ENCODE assay signal across 27 cellular contexts in the genomic region with DNA sequence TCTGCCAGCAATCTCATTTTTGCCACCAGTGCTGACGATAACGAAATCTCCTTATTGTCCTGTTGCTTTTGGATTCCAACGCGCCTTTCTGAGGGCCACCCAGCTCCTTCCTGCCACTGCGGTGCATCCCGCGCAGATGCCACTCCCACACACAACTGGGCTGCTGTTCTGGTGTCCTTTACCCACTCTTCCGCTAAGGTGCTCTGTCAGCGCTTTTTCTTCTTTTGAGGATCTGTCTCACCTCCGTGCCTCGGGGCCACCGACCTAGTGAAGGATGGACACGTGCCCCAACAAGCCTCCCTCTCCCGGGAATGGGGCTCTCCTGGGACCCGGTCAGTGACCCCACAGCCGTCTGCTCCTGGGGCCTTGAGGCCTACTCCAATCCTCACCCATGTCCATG.
DNase-seq lines count a peak whose midpoint lies in the region; ATAC-seq, FAIRE-seq and TF ChIP-seq lines count a peak whose summit lies in the region.
"Had no signal": no experiment of that assay in that cellular context is flagged by ENCODE, and none has a peak within 500 bp of the region (broad histone marks: within the 10 kb centered on the region; RNA-seq: fewer than 3 reads in every experiment).

No MANE protein-coding gene starts in this region.

- in situ Hi-C loops in IMR-90 (cut with MboI; ENCODE audit: low sequenced_read_pairs), result no loop called here

- dilution Hi-C loops in IMR-90 (cut with HindIII; ENCODE audit: low sequenced_read_pairs, unreplicated experiment), result no loop called here

- H3K4me1 Mint-ChIP-seq in activated CD4-positive, alpha-beta T cell treated with anti-CD3 and anti-CD28 coated beads, Interleukin-2, amount 10 ng/mL, durations not matched to agents 24 days and 14 days, result no peaks in the 10 kb centered on the region
- H3K4me1 Mint-ChIP-seq: CD14-positive monocyte; CD4-positive, alpha-beta memory T cell; CD4-positive, CD25-positive, alpha-beta regulatory T cell; CD8-positive, alpha-beta memory T cell had no signal

- H3K4me3 ChIP-seq in A549 (no peak overlapping the region), IMR-90 (ENCODE audit: insufficient read depth, low read depth, low read length) (no peak overlapping the region), smooth muscle cell (no peak overlapping the region), Peyer's patch (no peak overlapping the region)
- H3K4me3 ChIP-seq: BLaER1, GM12878 had no signal

- H2BK20ac ChIP-seq in IMR-90 (ENCODE audit: low read depth, low read length), result no peak overlapping the region

- H3K9me3 ChIP-seq in A549 (no peaks in the 10 kb centered on the region), IMR-90 (ENCODE audit: control insufficient read depth, insufficient read depth, low read length) (peaks cover 29% of the 10 kb centered on the region), smooth muscle cell (replicated peaks; ENCODE audit: low read depth) (no peaks in the 10 kb centered on the region), Peyer's patch (no peaks in the 10 kb centered on the region)
- H3K9me3 ChIP-seq: BE2C, BLaER1 had no signal

- H3K27ac ChIP-seq in A549 (no peak overlapping the region), IMR-90 (ENCODE audit: insufficient read depth, low read length) (no peak overlapping the region), smooth muscle cell (ENCODE audit: low read depth) (no peak overlapping the region), Peyer's patch (no peak overlapping the region)
- H3K27ac ChIP-seq: 22Rv1, BLaER1 had no signal

- BruUV-seq in IMR-90 (replicated peaks; lab: Mats Ljungman, UMichigan), result no TSS peak

- no peaks in the 10 kb centered on the region for H3K79me1 ChIP-seq in IMR-90 (ENCODE audit: low read depth in 1 of 2, low read length in 2 of 2)

- no peak overlapping the region for H3K4ac ChIP-seq in IMR-90 (ENCODE audit: low read depth, low read length)

- H3K4me2 ChIP-seq in A549, result no peak overlapping the region
- H3K4me2 ChIP-seq in IMR-90 (ENCODE audit: low read depth, low read length), result no peak overlapping the region
- peak overlapping the region; percentile 25 for H3K4me2 ChIP-seq in smooth muscle cell
- H3K4me2 ChIP-seq: BLaER1 had no signal

- H3K36me3 ChIP-seq in IMR-90 (ENCODE audit: control insufficient read depth, insufficient read depth, low read length) (no peaks in the 10 kb centered on the region), smooth muscle cell (ENCODE audit: low read depth) (no peaks in the 10 kb centered on the region), Peyer's patch (no peaks in the 10 kb centered on the region)
- H3K36me3 ChIP-seq: BE2C, BLaER1 had no signal

- no peak for FAIRE-seq in A549 (lab: Jason Lieb, UNC)
- FAIRE-seq: GM12878, GM12892, GM18507 had no signal

- H4K8ac ChIP-seq in IMR-90 (ENCODE audit: low read depth in 2 of 2, low read length in 2 of 2), result no peak overlapping the region

- no peaks in the 10 kb centered on the region for H3K9me1 ChIP-seq in IMR-90 (ENCODE audit: insufficient read depth, low read length)

- no peaks in the 10 kb centered on the region for H4K20me1 ChIP-seq in IMR-90 (ENCODE audit: insufficient read depth, low read length)
- H4K20me1 ChIP-seq in smooth muscle cell (ENCODE audit: low read depth), result no peaks in the 10 kb centered on the region
- H4K20me1 ChIP-seq: BLaER1 had no signal

- H2BK5ac ChIP-seq in IMR-90 (ENCODE audit: low read depth, low read length, poor library complexity, severe bottlenecking), result no peak overlapping the region

- no peak overlapping the region for H3K4me3 Mint-ChIP-seq in activated CD4-positive, alpha-beta T cell treated with anti-CD3 and anti-CD28 coated beads, Interleukin-2, amount 10 ng/mL, durations not matched to agents 24 days and 14 days
- H3K4me3 Mint-ChIP-seq: CD14-positive monocyte; CD4-positive, alpha-beta memory T cell; CD4-positive, CD25-positive, alpha-beta regulatory T cell; CD8-positive, alpha-beta memory T cell had no signal

- no peak for DNase-seq in activated CD4-positive, alpha-beta T cell treated with anti-CD3 and anti-CD28 coated beads, Interleukin-2, amount 10 ng/mL, durations not matched to agents 24 days and 14 days
- no peak for DNase-seq in activated CD4-positive, alpha-beta T cell treated with anti-CD3 and anti-CD28 coated beads, Interleukin-2, amount 50 U/mL, for 4 hours
- no peak for DNase-seq in A549 (ENCODE audit: low read depth in 1 of 2, low spot score in 1 of 2)
- DNase-seq in IMR-90, result no peak
- no peak for DNase-seq in smooth muscle cell (lab: John Stamatoyannopoulos, UW; ENCODE audit: unreplicated experiment)
- DNase-seq in Peyer's patch, result no peak
- DNase-seq: ACHN; BE2C; C1 segment of cervical spinal cord; CD4-positive, alpha-beta memory T cell; CD4-positive, CD25-positive, alpha-beta regulatory T cell; CD8-positive, alpha-beta memory T cell; COR-L47; DMS 273 treated with DMSO at 0.1 percent for 48 hours; DMS153; DMS53; DMS79; DND-41; EL; GDM1 had no signal

- POLR2A ChIA-PET in A549 (lab: Yijun Ruan, JAX), result no interaction called here
- POLR2A ChIA-PET in IMR-90 (lab: Charles Lee; ENCODE audit: unreplicated experiment), result no interaction called here

- H3K27me3 ChIP-seq in IMR-90 (ENCODE audit: control insufficient read depth, insufficient read depth, low read length) (no peaks in the 10 kb centered on the region), smooth muscle cell (ENCODE audit: low read depth) (no peaks in the 10 kb centered on the region), Peyer's patch (no peaks in the 10 kb centered on the region)
- H3K27me3 ChIP-seq: BE2C, BLaER1 had no signal

- H2AK9ac ChIP-seq in IMR-90 (replicated peaks; ENCODE audit: low read depth, low read length, poor library complexity), result no peak overlapping the region

- H4K5ac ChIP-seq in IMR-90 (ENCODE audit: low read depth, low read length), result no peak overlapping the region

- H3F3A ChIP-seq in smooth muscle cell (ENCODE audit: low read depth), result peaks cover 6% of the 10 kb centered on the region

- TF ChIP-seq RAD21 in A549 (conservative IDR thresholded peaks at IDR 0.05 in 1 of 2, IDR thresholded peaks at IDR 0.05 in 1 of 2) (no peak), IMR-90 (IDR thresholded peaks at IDR 0.05; ENCODE audit: low read length) (no peak)

- intact Hi-C loops in activated CD4-positive, alpha-beta T cell treated with anti-CD3 and anti-CD28 coated beads, Interleukin-2, amount 10 ng/mL, durations not matched to agents 24 days and 14 days (cut with micrococcal nuclease), result no loop called here
- intact Hi-C loops in IMR-90 (cut with micrococcal nuclease), result no loop called here

- H3K9ac ChIP-seq in IMR-90 (ENCODE audit: low read depth, low read length), result no peak overlapping the region
- no peak overlapping the region for H3K9ac ChIP-seq in smooth muscle cell (ENCODE audit: low read depth)
- H3K9ac ChIP-seq: BLaER1 had no signal

- no peak overlapping the region for H3K18ac ChIP-seq in IMR-90 (ENCODE audit: low read depth, low read length)

- H2AK5ac ChIP-seq in IMR-90 (ENCODE audit: low read depth, low read length), result no peak overlapping the region

- TF ChIP-seq POLR2A in A549 (IDR thresholded peaks at IDR 0.05; ENCODE audit: low read length) (no peak), IMR-90 (IDR thresholded peaks at IDR 0.05; ENCODE audit: low read depth, low read length) (no peak), Peyer's patch (IDR thresholded peaks at IDR 0.05) (no peak)

- no peak overlapping the region for H2BK120ac ChIP-seq in IMR-90 (ENCODE audit: low read depth, low read length)

- no peak for ATAC-seq in A549
- no peak for ATAC-seq in IMR-90 (ENCODE audit: low read depth)
- ATAC-seq in GM21576 (IDR thresholded peaks at IDR 0.05; ENCODE audit: unreplicated experiment), result no peak
- ATAC-seq: GM12878 had no signal

- H3K79me2 ChIP-seq in smooth muscle cell (ENCODE audit: low read depth), result no peaks in the 10 kb centered on the region

- H2AFZ ChIP-seq in IMR-90 (replicated peaks; ENCODE audit: low read length, poor library complexity), result no peak overlapping the region
- no peak overlapping the region for H2AFZ ChIP-seq in smooth muscle cell (ENCODE audit: low read depth)

- H3K14ac ChIP-seq in IMR-90 (replicated peaks; ENCODE audit: low read depth, low read length), result no peak overlapping the region

- CTCF ChIA-PET in A549 (lab: Yijun Ruan, JAX) (no interaction called here), IMR-90 (lab: Yijun Ruan, JAX) (no interaction called here)

- H3K4me1 ChIP-seq in A549 (no peaks in the 10 kb centered on the region), IMR-90 (ENCODE audit: control insufficient read depth, insufficient read depth, low read length) (no peaks in the 10 kb centered on the region), smooth muscle cell (ENCODE audit: low read depth) (peaks cover 11% of the 10 kb centered on the region), Peyer's patch (peaks cover 0 to under 1% (median 0%) of the 10 kb centered on the region in 4 donors)
- H3K4me1 ChIP-seq: BE2C had no signal

- 48% methylated on average over 16 of the region's 16 CpGs for WGBS in A549 (ENCODE audit: missing lambda C conversion rate)
- WGBS in IMR-90 (ENCODE audit: extremely low coverage in 2 of 2, insufficient read length in 1 of 2), 2 experiments, result 91% methylated on average over 5 of the region's 16 CpGs; no CpG with 5 or more reads in 1 of the 2 experiments
- WGBS in smooth muscle cell (ENCODE audit: low lambda C conversion rate), result 66% methylated on average over 16 of the region's 16 CpGs

- TF ChIP-seq EP300 in A549 (IDR thresholded peaks at IDR 0.05), result no peak

- no peak for TF ChIP-seq CTCF in A549 (IDR thresholded peaks at IDR 0.05)
- TF ChIP-seq CTCF in IMR-90 (conservative IDR thresholded peaks at IDR 0.05; ENCODE audit: low read depth, low read length), result no peak
- TF ChIP-seq CTCF in smooth muscle cell (IDR thresholded peaks at IDR 0.05; ENCODE audit: borderline replicate concordance, insufficient read depth, poor library complexity, severe bottlenecking), result no peak
- TF ChIP-seq CTCF in Peyer's patch (IDR thresholded peaks at IDR 0.05), result no peak

- H3K36me3 Mint-ChIP-seq in activated CD4-positive, alpha-beta T cell treated with anti-CD3 and anti-CD28 coated beads, Interleukin-2, amount 10 ng/mL, durations not matched to agents 24 days and 14 days (ENCODE audit: low read depth), result no peaks in the 10 kb centered on the region
- H3K36me3 Mint-ChIP-seq: CD14-positive monocyte; CD4-positive, alpha-beta memory T cell; CD4-positive, CD25-positive, alpha-beta regulatory T cell; CD8-positive, alpha-beta memory T cell had no signal

- H2BK15ac ChIP-seq in IMR-90 (ENCODE audit: low read depth, low read length), result no peak overlapping the region

- H4K91ac ChIP-seq in IMR-90 (ENCODE audit: insufficient read depth, low read depth, low read length), result no peak overlapping the region

- no peaks in the 10 kb centered on the region for H3K27me3 Mint-ChIP-seq in activated CD4-positive, alpha-beta T cell treated with anti-CD3 and anti-CD28 coated beads, Interleukin-2, amount 10 ng/mL, durations not matched to agents 24 days and 14 days
- H3K27me3 Mint-ChIP-seq: CD4-positive, alpha-beta memory T cell; CD4-positive, CD25-positive, alpha-beta regulatory T cell; CD8-positive, alpha-beta memory T cell had no signal

- H3K23ac ChIP-seq in IMR-90 (ENCODE audit: low read depth, low read length), result no peak overlapping the region

- peaks cover 3% of the 10 kb centered on the region for H3K9me3 Mint-ChIP-seq in activated CD4-positive, alpha-beta T cell treated with anti-CD3 and anti-CD28 coated beads, Interleukin-2, amount 10 ng/mL, durations not matched to agents 24 days and 14 days

- peak overlapping the region; percentile 47 for H3K27ac Mint-ChIP-seq in activated CD4-positive, alpha-beta T cell treated with anti-CD3 and anti-CD28 coated beads, Interleukin-2, amount 10 ng/mL, durations not matched to agents 24 days and 14 days
- H3K27ac Mint-ChIP-seq: CD14-positive monocyte; CD4-positive, alpha-beta memory T cell; CD4-positive, CD25-positive, alpha-beta regulatory T cell; CD8-positive, alpha-beta memory T cell had no signal

- H3K56ac ChIP-seq in IMR-90 (ENCODE audit: extremely low read depth, insufficient read depth, low read length), result no peak overlapping the region
